ENCODE assay signal across 1 cellular context in genomic region chr16:67773569-67774456, GRCh38.
TF ChIP-seq lines count a peak whose summit lies in the region.

No MANE protein-coding gene starts in this region.

TF ChIP-seq in GM12878, 131 proteins besides CTCF, POLR2A, EP300 and RAD21:
- TF ChIP-seq POLR2AphosphoS2 (IDR thresholded peaks at IDR 0.05; ENCODE audit: low read depth, low read length) (no peak), NR2F1 (conservative IDR thresholded peaks at IDR 0.05) (0 out of 2 replicates have a peak, but pooled peaks have one; percentile 18)
